In the genomic region with DNA sequence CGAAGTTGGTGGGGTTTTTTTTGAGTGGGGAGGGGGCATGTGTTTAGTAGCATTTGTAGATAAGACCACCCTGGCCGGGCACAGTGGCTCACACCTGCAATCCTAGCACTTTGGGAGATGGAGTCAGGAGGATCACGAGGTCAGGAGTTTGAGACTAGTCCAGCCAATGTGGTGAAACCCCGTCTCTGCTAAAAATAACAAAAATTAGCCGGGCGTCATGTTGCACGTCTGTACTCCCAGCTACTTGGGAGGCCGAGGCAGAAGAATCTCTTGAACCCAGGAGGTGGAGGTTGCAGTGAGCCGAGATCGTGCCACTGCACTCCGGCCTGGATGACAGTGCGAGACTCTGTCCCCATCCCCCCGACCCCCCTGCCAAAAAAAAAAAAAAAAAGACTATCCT, we compare ENCODE assay signal across 15 cellular contexts.
"Had no signal": no experiment of that assay in that cellular context is flagged by ENCODE, and none has a peak within 500 bp of the region (broad histone marks: within the 10 kb centered on the region; RNA-seq: fewer than 3 reads in every experiment).

No MANE protein-coding gene starts in this region.

- H3K9me3 ChIP-seq: esophagus muscularis mucosa, left lung, ovary, stomach, vagina had no signal

- H3K27me3 ChIP-seq: esophagus muscularis mucosa, left lung, neural progenitor cell, ovary, stomach, vagina had no signal

- H3K9me3 Mint-ChIP-seq: activated CD4-positive, alpha-beta T cell treated with anti-CD3 and anti-CD28 coated beads, Interleukin-2, amount 10 ng/mL, durations not matched to agents 7 days and 5 days; activated naive CD4-positive, alpha-beta T cell treated with anti-CD3 and anti-CD28 coated beads for 36 hours; activated T-helper 17 cell treated with anti-CD3 and anti-CD28 coated beads, Interleukin-2, amount 50 U/mL, for 72 hours had no signal

- H3K27me3 Mint-ChIP-seq: activated T-helper 17 cell treated with anti-CD3 and anti-CD28 coated beads, Interleukin-2, amount 50 U/mL, for 72 hours had no signal

- H3K4me2 ChIP-seq: neural progenitor cell had no signal

- H3K4me3 Mint-ChIP-seq: activated CD4-positive, alpha-beta T cell treated with anti-CD3 and anti-CD28 coated beads, Interleukin-2, amount 10 ng/mL, durations not matched to agents 7 days and 5 days; activated naive CD4-positive, alpha-beta T cell treated with anti-CD3 and anti-CD28 coated beads for 36 hours; activated T-helper 17 cell treated with anti-CD3 and anti-CD28 coated beads, Interleukin-2, amount 50 U/mL, for 72 hours; neural progenitor cell; T-helper 17 cell had no signal

- H3K27ac Mint-ChIP-seq: activated CD4-positive, alpha-beta T cell treated with anti-CD3 and anti-CD28 coated beads, Interleukin-2, amount 10 ng/mL, durations not matched to agents 7 days and 5 days; activated naive CD4-positive, alpha-beta T cell treated with anti-CD3 and anti-CD28 coated beads for 36 hours; activated T-helper 17 cell treated with anti-CD3 and anti-CD28 coated beads, Interleukin-2, amount 50 U/mL, for 72 hours; neural progenitor cell; T-helper 17 cell had no signal

- H3K36me3 ChIP-seq: esophagus muscularis mucosa, left lung, neural progenitor cell, ovary, stomach, vagina had no signal

- H3K4me1 ChIP-seq: neural progenitor cell, stomach, vagina had no signal

- H3K4me1 Mint-ChIP-seq: activated CD4-positive, alpha-beta T cell treated with anti-CD3 and anti-CD28 coated beads, Interleukin-2, amount 10 ng/mL, durations not matched to agents 7 days and 5 days; activated T-helper 17 cell treated with anti-CD3 and anti-CD28 coated beads, Interleukin-2, amount 50 U/mL, for 72 hours; T-helper 17 cell had no signal

- DNase-seq: activated CD4-positive, alpha-beta T cell treated with anti-CD3 and anti-CD28 coated beads, Interleukin-2, amount 10 ng/mL, durations not matched to agents 7 days and 5 days; activated CD4-positive, CD25-positive, alpha-beta regulatory T cell; activated CD8-positive, alpha-beta memory T cell treated with anti-CD3 and anti-CD28 coated beads for 24 hours; activated naive CD4-positive, alpha-beta T cell treated with anti-CD3 and anti-CD28 coated beads for 36 hours; foreskin fibroblast; left lung; ovary; retina; stomach; T-helper 17 cell had no signal

- H3K4me3 ChIP-seq: esophagus muscularis mucosa, left lung, neural progenitor cell, ovary, skin epidermis, stomach, vagina had no signal

- H2AFZ ChIP-seq: neural progenitor cell had no signal

- ATAC-seq: activated T-helper 17 cell treated with anti-CD3 and anti-CD28 coated beads, Interleukin-2, amount 50 U/mL, for 72 hours; left lung; T-helper 17 cell had no signal

- H3K9ac ChIP-seq: neural progenitor cell had no signal

- H3K27ac ChIP-seq: esophagus muscularis mucosa, neural progenitor cell, ovary, skin epidermis, stomach, vagina had no signal
